ENCODE assay signal across 23 cellular contexts in the genomic region with DNA sequence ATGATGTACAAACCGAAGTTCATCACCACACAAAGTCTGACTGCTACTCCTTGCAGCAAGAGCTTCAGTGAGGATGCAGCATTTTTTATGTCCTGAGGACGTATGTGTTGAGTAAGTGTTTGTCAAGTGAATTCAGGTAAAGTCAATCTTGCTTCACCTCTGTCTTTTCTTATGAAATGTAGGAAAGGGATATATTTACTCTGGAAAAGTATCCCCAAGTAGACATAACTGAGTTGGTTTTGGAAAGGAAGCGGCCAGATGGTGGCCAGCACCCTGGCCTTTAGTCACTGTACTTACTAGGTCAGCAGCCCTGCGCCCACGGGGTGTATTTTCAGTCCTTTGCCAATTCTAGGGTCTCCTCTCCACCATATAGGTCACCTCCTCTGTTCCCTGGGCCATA.
"Had no signal": no experiment of that assay in that cellular context is flagged by ENCODE, and none has a peak within 500 bp of the region (broad histone marks: within the 10 kb centered on the region; RNA-seq: fewer than 3 reads in every experiment).

No MANE protein-coding gene starts in this region.

- DNase-seq: dermis blood vessel endothelial cell; dorsolateral prefrontal cortex; effector CD4-positive, alpha-beta T cell; effector memory CD4-positive, alpha-beta T cell; erythroblast; esophagus squamous epithelium; foreskin fibroblast; foreskin melanocyte; gastrocnemius medialis; glutamatergic neuron; head of caudate nucleus; heart right ventricle; hippocampal formation; left cardiac atrium; left ventricle myocardium inferior; lower lobe of right lung; mucosa of descending colon; naive B cell; naive thymus-derived CD8-positive, alpha-beta T cell had no signal

- H3K36me3 Mint-ChIP-seq: memory B cell, mesothelial cell of epicardium had no signal

- ATAC-seq: gastrocnemius medialis; heart right ventricle; left cardiac atrium; lower lobe of right lung; mucosa of descending colon; naive thymus-derived CD8-positive, alpha-beta T cell had no signal

- H3K4me1 ChIP-seq: esophagus squamous epithelium, gastrocnemius medialis, heart right ventricle, left ventricle myocardium inferior, lower lobe of right lung had no signal

- H3K27ac Mint-ChIP-seq: memory B cell, mesothelial cell of epicardium, naive B cell had no signal

- H3K4me1 Mint-ChIP-seq: memory B cell, mesothelial cell of epicardium, naive B cell had no signal

- H3K36me3 ChIP-seq: gastrocnemius medialis, heart right ventricle, left ventricle myocardium inferior, lower lobe of right lung had no signal

- H3K27me3 ChIP-seq: dorsolateral prefrontal cortex, esophagus squamous epithelium, gastrocnemius medialis, heart right ventricle had no signal

- H3K4me3 ChIP-seq: coronary artery, dorsolateral prefrontal cortex, esophagus squamous epithelium, gastrocnemius medialis, heart right ventricle, left ventricle myocardium inferior, lower lobe of right lung, mucosa of descending colon had no signal

- H3K9me3 ChIP-seq: esophagus squamous epithelium, gastrocnemius medialis, lower lobe of right lung, mucosa of descending colon had no signal

- H3K4me3 Mint-ChIP-seq: memory B cell; mesothelial cell of epicardium; naive B cell; naive thymus-derived CD8-positive, alpha-beta T cell had no signal

- H3K27ac ChIP-seq: coronary artery, dorsolateral prefrontal cortex, epithelial cell of prostate, esophagus squamous epithelium, gastrocnemius medialis, heart right ventricle, left ventricle myocardium inferior, lower lobe of right lung had no signal
